In the genomic region with DNA sequence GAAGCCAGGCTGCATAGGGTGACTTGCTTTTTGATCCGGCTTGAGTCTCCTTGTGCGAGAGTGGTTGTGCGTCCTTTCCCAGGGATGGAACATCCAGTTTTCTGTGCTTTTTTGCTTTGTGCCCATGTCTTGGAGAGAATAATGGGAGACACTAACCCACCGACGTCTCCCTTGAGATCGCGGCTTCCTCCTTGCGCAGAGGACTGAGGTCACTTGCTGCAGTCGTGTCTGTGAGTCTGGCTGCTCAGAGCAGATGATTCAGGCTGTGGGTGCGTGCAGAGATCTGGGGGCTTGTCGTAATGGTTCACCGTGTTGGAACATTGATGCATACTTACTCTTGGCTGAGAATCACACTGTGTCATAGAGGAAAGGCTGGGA, we compare ENCODE assay signal across 12 cellular contexts.
A peak's percentile ranks its signal among the peaks of the same experiment; 100 is the strongest.
DNase-seq lines count a peak whose midpoint lies in the region; ATAC-seq lines count a peak whose summit lies in the region.
"Had no signal": no experiment of that assay in that cellular context is flagged by ENCODE, and none has a peak within 500 bp of the region (broad histone marks: within the 10 kb centered on the region; RNA-seq: fewer than 3 reads in every experiment).

No MANE protein-coding gene starts in this region.

- no peaks in the 10 kb centered on the region for H3K9me3 ChIP-seq in iPS DF 6.9 (ENCODE audit: control insufficient read depth, insufficient read depth, low read length)

- no peaks in the 10 kb centered on the region for H3K9me3 Mint-ChIP-seq in activated CD4-positive, alpha-beta memory T cell treated with anti-CD3 and anti-CD28 coated beads for 36 hours
- H3K9me3 Mint-ChIP-seq in activated CD4-positive, alpha-beta memory T cell treated with anti-CD3 and anti-CD28 coated beads, Interleukin-2, amount 10 ng/mL, durations not matched to agents 7 days and 5 days, result no peaks in the 10 kb centered on the region

- peaks cover 39% of the 10 kb centered on the region for H3K27me3 ChIP-seq in iPS DF 6.9 (ENCODE audit: control insufficient read depth, insufficient read depth, low read length)

- no peak overlapping the region for H3K27ac Mint-ChIP-seq in activated CD4-positive, alpha-beta memory T cell treated with anti-CD3 and anti-CD28 coated beads for 36 hours
- no peak overlapping the region for H3K27ac Mint-ChIP-seq in activated CD4-positive, alpha-beta memory T cell treated with anti-CD3 and anti-CD28 coated beads, Interleukin-2, amount 10 ng/mL, durations not matched to agents 7 days and 5 days
- H3K27ac Mint-ChIP-seq: naive B cell had no signal

- H3K4me1 ChIP-seq in iPS DF 6.9 (ENCODE audit: control insufficient read depth, insufficient read depth, low read length), result peaks cover 2% of the 10 kb centered on the region

- POLR2A ChIA-PET in activated CD4-positive, alpha-beta memory T cell treated with anti-CD3 and anti-CD28 coated beads for 36 hours (lab: Charles Lee), result no interaction called here
- POLR2A ChIA-PET in activated CD4-positive, alpha-beta memory T cell treated with anti-CD3 and anti-CD28 coated beads, Interleukin-2, amount 10 ng/mL, durations not matched to agents 7 days and 5 days (lab: Charles Lee), result no interaction called here

- peak overlapping the region; percentile 44; the same call in 1 of the 2 replicates for H3K4me3 ChIP-seq in iPS DF 6.9 (ENCODE audit: low read length)

- no peaks in the 10 kb centered on the region for H3K36me3 Mint-ChIP-seq in activated CD4-positive, alpha-beta memory T cell treated with anti-CD3 and anti-CD28 coated beads for 36 hours
- no peaks in the 10 kb centered on the region for H3K36me3 Mint-ChIP-seq in activated CD4-positive, alpha-beta memory T cell treated with anti-CD3 and anti-CD28 coated beads, Interleukin-2, amount 10 ng/mL, durations not matched to agents 7 days and 5 days (ENCODE audit: low read depth)

- peaks cover 22% of the 10 kb centered on the region for H3K4me1 Mint-ChIP-seq in activated CD4-positive, alpha-beta memory T cell treated with anti-CD3 and anti-CD28 coated beads for 36 hours (ENCODE audit: low read depth)
- peaks cover 10% of the 10 kb centered on the region for H3K4me1 Mint-ChIP-seq in activated CD4-positive, alpha-beta memory T cell treated with anti-CD3 and anti-CD28 coated beads, Interleukin-2, amount 10 ng/mL, durations not matched to agents 7 days and 5 days

- no peaks in the 10 kb centered on the region for H3K36me3 ChIP-seq in iPS DF 6.9 (ENCODE audit: control insufficient read depth, insufficient read depth, low read length)

- no peak overlapping the region for H3K27ac ChIP-seq in iPS DF 6.9 (ENCODE audit: low read length)

- intact Hi-C loops in activated CD4-positive, alpha-beta memory T cell treated with anti-CD3 and anti-CD28 coated beads for 36 hours (cut with micrococcal nuclease), result loop anchor here (5.0 kb wide), 2 partner anchors 108 to 127 kb away; no protein-coding TSS in a partner anchor

- no peak for ATAC-seq in HG03025 (IDR thresholded peaks at IDR 0.05; ENCODE audit: low FRiP score, unreplicated experiment)
- no peak for ATAC-seq in GM18873 (IDR thresholded peaks at IDR 0.05; ENCODE audit: low FRiP score, unreplicated experiment)

- DNase-seq in activated CD4-positive, alpha-beta memory T cell treated with anti-CD3 and anti-CD28 coated beads for 36 hours, result peak; percentile 15
- DNase-seq in activated CD4-positive, alpha-beta memory T cell treated with anti-CD3 and anti-CD28 coated beads, Interleukin-2, amount 10 ng/mL, durations not matched to agents 7 days and 5 days, result no peak
- DNase-seq in activated naive CD4-positive, alpha-beta T cell treated with Interleukin-2 at 50 U/mL for 16 hours, result peak; percentile 3
- DNase-seq in iPS DF 6.9 (ENCODE audit: low read depth, low spot score) (no peak), NCI-H524 (lab: John Stamatoyannopoulos, UW) (no peak)
- peak; percentile 5 to 23 for DNase-seq in stimulated activated CD8-positive, alpha-beta memory T cell treated with anti-CD3 and anti-CD28 coated beads, Interleukin-7, amount 100 ng/mL, for 4 hours (ENCODE audit: low read depth in 2 of 2)
- DNase-seq: ACHN, DND-41, naive B cell, NCI-H524 treated with DMSO at 0.1 percent for 48 hours had no signal

- H3K27me3 Mint-ChIP-seq in activated CD4-positive, alpha-beta memory T cell treated with anti-CD3 and anti-CD28 coated beads for 36 hours, result peaks cover 57% of the 10 kb centered on the region
- peaks cover 66% of the 10 kb centered on the region for H3K27me3 Mint-ChIP-seq in activated CD4-positive, alpha-beta memory T cell treated with anti-CD3 and anti-CD28 coated beads, Interleukin-2, amount 10 ng/mL, durations not matched to agents 7 days and 5 days

- H3K4me3 Mint-ChIP-seq in activated CD4-positive, alpha-beta memory T cell treated with anti-CD3 and anti-CD28 coated beads for 36 hours, result peak overlapping the region; percentile 64
- H3K4me3 Mint-ChIP-seq in activated CD4-positive, alpha-beta memory T cell treated with anti-CD3 and anti-CD28 coated beads, Interleukin-2, amount 10 ng/mL, durations not matched to agents 7 days and 5 days, result no peak overlapping the region
- H3K4me3 Mint-ChIP-seq: naive B cell had no signal

- CTCF ChIA-PET in activated CD4-positive, alpha-beta memory T cell treated with anti-CD3 and anti-CD28 coated beads for 36 hours (lab: Charles Lee), result no interaction called here
- CTCF ChIA-PET in activated CD4-positive, alpha-beta memory T cell treated with anti-CD3 and anti-CD28 coated beads, Interleukin-2, amount 10 ng/mL, durations not matched to agents 7 days and 5 days (lab: Charles Lee), result no interaction called here

- no CpG with 5 or more reads among the region's 12 CpGs for WGBS in iPS DF 6.9 (ENCODE audit: insufficient coverage, insufficient read length)

Comparison
In these comparisons a context has a peak if more than half of its experiments do, and no peak if none do; other contexts are left out.
1. DNase-seq: peak in activated CD4-positive, alpha-beta memory T cell treated with anti-CD3 and anti-CD28 coated beads for 36 hours (single experiment), activated naive CD4-positive, alpha-beta T cell treated with Interleukin-2 at 50 U/mL for 16 hours (single experiment) and stimulated activated CD8-positive, alpha-beta memory T cell treated with anti-CD3 and anti-CD28 coated beads, Interleukin-7, amount 100 ng/mL, for 4 hours (2 of 2); none in activated CD4-positive, alpha-beta memory T cell treated with anti-CD3 and anti-CD28 coated beads, Interleukin-2, amount 10 ng/mL, durations not matched to agents 7 days and 5 days (single experiment), iPS DF 6.9 (single experiment) and NCI-H524 (0 of 2).